7 cellular contexts compared by ENCODE assay signal in genomic region chr19:38517321-38517720, GRCh38.
"Had no signal": no experiment of that assay in that cellular context is flagged by ENCODE, and none has a peak within 500 bp of the region (broad histone marks: within the 10 kb centered on the region; RNA-seq: fewer than 3 reads in every experiment).

No MANE protein-coding gene starts in this region.

- H3K27ac Mint-ChIP-seq: HFFc6 had no signal

- H3K9me3 Mint-ChIP-seq: HFFc6 had no signal

- H3K36me3 ChIP-seq: HAP-1 had no signal

- H3K4me3 Mint-ChIP-seq: HFFc6 had no signal

- H3K27ac ChIP-seq: GM23248 had no signal

- H2AFZ ChIP-seq: GM23248 had no signal

- ATAC-seq: HCT116 had no signal

- H3K9ac ChIP-seq: GM23248 had no signal

- DNase-seq: GM23248, GOT3, H7, HFFc6, IMR-90 had no signal

- H3K9me3 ChIP-seq: HAP-1 had no signal

- H3K4me3 ChIP-seq: GM23248, HAP-1 had no signal
